ENCODE assay signal across 19 cellular contexts in the genomic region with DNA sequence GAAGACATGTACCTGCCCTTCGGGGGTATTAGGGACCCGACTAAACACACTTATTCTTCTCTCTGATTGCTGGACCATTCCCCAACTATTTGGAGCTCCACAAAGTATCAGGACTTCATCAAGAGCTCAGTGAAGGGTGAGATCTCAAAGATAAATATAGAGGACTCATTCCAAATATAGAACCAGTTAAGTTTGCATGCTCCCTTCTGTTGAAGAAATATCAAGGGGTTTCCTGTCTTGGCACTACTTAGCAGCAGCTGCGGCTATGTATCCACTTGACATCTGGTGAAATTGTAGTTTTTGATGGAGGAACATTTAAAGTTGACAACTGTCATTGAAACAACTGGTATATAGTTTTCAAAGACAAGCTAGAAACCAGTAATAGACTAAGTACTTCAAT. TPM values are rescaled to one million over a fixed set of nuclear protein-coding genes. Genes with fewer than 3 reads are reported as not detected.
DNase-seq lines count a peak whose midpoint lies in the region; ATAC-seq and TF ChIP-seq lines count a peak whose summit lies in the region.
"Had no signal": no experiment of that assay in that cellular context is flagged by ENCODE, and none has a peak within 500 bp of the region (broad histone marks: within the 10 kb centered on the region; RNA-seq: fewer than 3 reads in every experiment).

No MANE protein-coding gene starts in this region.

- peak overlapping the region; percentile 84 for H3K9ac ChIP-seq in BLaER1
- peak overlapping the region; percentile 11; the same call in 1 of the 2 replicates for H3K9ac ChIP-seq in MM.1S (ENCODE audit: low read length)

- peak overlapping the region; percentile 42 for H2AFZ ChIP-seq in MM.1S (ENCODE audit: low read length)

- peak overlapping the region in 2 of 3 donors; percentile 73 to 84 for H3K27ac Mint-ChIP-seq in CD4-positive, CD25-positive, alpha-beta regulatory T cell
- H3K27ac Mint-ChIP-seq in memory B cell: peak overlapping the region; percentile 35

- no peaks in the 10 kb centered on the region for H3K9me2 ChIP-seq in MM.1S (replicated peaks; ENCODE audit: insufficient read depth, low read length)

- peaks cover 14% of the 10 kb centered on the region for H3K9me3 ChIP-seq in BLaER1
- peaks cover 4 to 13% of the 10 kb centered on the region in 2 experiments for H3K9me3 ChIP-seq in CD4-positive, CD25-positive, alpha-beta regulatory T cell (ENCODE audit: control insufficient read depth in 2 of 2, low read length in 2 of 2)
- no peaks in the 10 kb centered on the region for H3K9me3 ChIP-seq in MM.1S (replicated peaks; ENCODE audit: insufficient read depth, low read length)
- H3K9me3 ChIP-seq: BE2C, thyroid gland had no signal

- no peaks in the 10 kb centered on the region for H3K36me3 Mint-ChIP-seq in CD4-positive, CD25-positive, alpha-beta regulatory T cell
- peaks cover 2% of the 10 kb centered on the region for H3K36me3 Mint-ChIP-seq in memory B cell

- peak overlapping the region in 3 of 4 donors; percentile 22 to 55 (median 38) for H3K4me3 Mint-ChIP-seq in CD4-positive, CD25-positive, alpha-beta regulatory T cell
- H3K4me3 Mint-ChIP-seq in memory B cell: no peak overlapping the region

- H3K9me3 Mint-ChIP-seq in CD4-positive, CD25-positive, alpha-beta regulatory T cell: peaks cover 0 to 14% (median 4%) of the 10 kb centered on the region in 7 donors
- peaks cover 3% of the 10 kb centered on the region for H3K9me3 Mint-ChIP-seq in memory B cell

- no peaks in the 10 kb centered on the region for H3K36me3 ChIP-seq in BLaER1
- no peaks in the 10 kb centered on the region for H3K36me3 ChIP-seq in CD4-positive, CD25-positive, alpha-beta regulatory T cell (ENCODE audit: control insufficient read depth, insufficient read depth, low read length)
- H3K36me3 ChIP-seq in MM.1S (replicated peaks; ENCODE audit: insufficient read depth, low read length): no peaks in the 10 kb centered on the region
- H3K36me3 ChIP-seq: BE2C, thyroid gland had no signal

- ATAC-seq in CD4-positive, CD25-positive, alpha-beta regulatory T cell (ENCODE audit: low read depth in 2 of 2): no peak
- ATAC-seq in memory B cell (ENCODE audit: low read depth): no peak
- ATAC-seq in HG03095 (IDR thresholded peaks at IDR 0.05; ENCODE audit: unreplicated experiment): no peak
- no peak for ATAC-seq in esophagus mucosa

- H3K4me1 Mint-ChIP-seq in CD4-positive, CD25-positive, alpha-beta regulatory T cell: peaks cover 10 to 31% (median 18%) of the 10 kb centered on the region in 4 donors
- peaks cover 7% of the 10 kb centered on the region for H3K4me1 Mint-ChIP-seq in memory B cell

- H3F3A ChIP-seq in MM.1S (ENCODE audit: insufficient read depth, low read length): peaks cover 27% of the 10 kb centered on the region

- peak overlapping the region; percentile 70 for H3K4me3 ChIP-seq in BLaER1
- no peak overlapping the region for H3K4me3 ChIP-seq in CD4-positive, CD25-positive, alpha-beta regulatory T cell (ENCODE audit: low read depth, low read length)
- peak overlapping the region; percentile 52 for H3K4me3 ChIP-seq in MM.1S (ENCODE audit: low read length)
- H3K4me3 ChIP-seq: thyroid gland had no signal

- H3K27me3 Mint-ChIP-seq in CD4-positive, CD25-positive, alpha-beta regulatory T cell: peaks cover 82% of the 10 kb centered on the region
- H3K27me3 Mint-ChIP-seq in memory B cell: peaks cover 12% of the 10 kb centered on the region

- peaks cover 26% of the 10 kb centered on the region for H4K20me1 ChIP-seq in BLaER1
- H4K20me1 ChIP-seq in MM.1S (ENCODE audit: insufficient read depth, low read length): no peaks in the 10 kb centered on the region

- peaks cover 56% of the 10 kb centered on the region for H3K4me1 ChIP-seq in BLaER1
- H3K4me1 ChIP-seq in CD4-positive, CD25-positive, alpha-beta regulatory T cell (ENCODE audit: control insufficient read depth, insufficient read depth, low read length, poor library complexity, severe bottlenecking): peaks cover 28% of the 10 kb centered on the region
- H3K4me1 ChIP-seq in MM.1S (ENCODE audit: low read length): peaks cover 34% of the 10 kb centered on the region
- H3K4me1 ChIP-seq: BE2C had no signal

- H3K4me2 ChIP-seq in BLaER1 (peak overlapping the region; percentile 79), MM.1S (ENCODE audit: low read depth, low read length) (peak overlapping the region; percentile 98)

- no peak for TF ChIP-seq CTCF in MM.1S (IDR thresholded peaks at IDR 0.05; ENCODE audit: low read length)

- H3K27ac ChIP-seq in BLaER1: peak overlapping the region; percentile 98
- H3K27ac ChIP-seq in CD4-positive, CD25-positive, alpha-beta regulatory T cell (ENCODE audit: insufficient read depth, low read length, poor library complexity, severe bottlenecking): no peak overlapping the region
- peak overlapping the region; percentile 63 for H3K27ac ChIP-seq in MM.1S (ENCODE audit: low read length)
- H3K27ac ChIP-seq: thyroid gland had no signal

- no peak for DNase-seq in CD4-positive, CD25-positive, alpha-beta regulatory T cell
- DNase-seq in MM.1S: peak; percentile 76
- no peak for DNase-seq in memory B cell (ENCODE audit: low spot score in 2 of 2)
- DNase-seq in SKM-1 (lab: John Stamatoyannopoulos, UW; ENCODE audit: unreplicated experiment): no peak
- DNase-seq: BE2C; DMS53; KBM-7; NCI-H1417 treated with DMSO at 0.1 percent for 48 hours; posterior cingulate gyrus; SIG-M5; small intestine; stimulated activated CD4-positive, alpha-beta T cell treated with anti-CD3 and anti-CD28 coated beads, Interleukin-4, amount 100 ng/mL, for 4 hours; thyroid gland had no signal

- peaks cover 75% of the 10 kb centered on the region for H3K27me3 ChIP-seq in BLaER1
- peaks cover 61% of the 10 kb centered on the region for H3K27me3 ChIP-seq in CD4-positive, CD25-positive, alpha-beta regulatory T cell (ENCODE audit: control insufficient read depth, insufficient read depth, low read length)
- peaks cover 12% of the 10 kb centered on the region for H3K27me3 ChIP-seq in MM.1S (replicated peaks; ENCODE audit: insufficient read depth, low read length)

- no peaks in the 10 kb centered on the region for H3K79me2 ChIP-seq in MM.1S (ENCODE audit: low read length)

RNA-seq across cellular contexts. Expression of a gene that starts 1.1 kb away (rescaled TPM):
- not detected for total RNA-seq in CD4-positive, CD25-positive, alpha-beta regulatory T cell
- polyA plus RNA-seq in CD4-positive, CD25-positive, alpha-beta regulatory T cell: under 1 TPM in 2 of 4 donors, not detected in 2; 0.15 to 0.18 TPM
- not detected for total RNA-seq in esophagus mucosa
- total RNA-seq: astrocyte, fibroblast of villous mesenchyme had no signal
- polyA plus RNA-seq: liver had no signal

RNA-seq across cellular contexts. Expression of a gene that starts 23.3 kb away (rescaled TPM):
- 35.3 TPM for total RNA-seq in CD4-positive, CD25-positive, alpha-beta regulatory T cell
- 10 to 100 TPM; 27.0 to 35.3 (median 31.0) TPM for polyA plus RNA-seq in CD4-positive, CD25-positive, alpha-beta regulatory T cell
- total RNA-seq in esophagus mucosa: 13.0 TPM

RNA-seq across cellular contexts. Expression of a gene that starts 28.0 kb away (rescaled TPM):
- 30.6 TPM for total RNA-seq in CD4-positive, CD25-positive, alpha-beta regulatory T cell
- 10 to 100 TPM; 85.3 to 99.8 (median 93.6) TPM for polyA plus RNA-seq in CD4-positive, CD25-positive, alpha-beta regulatory T cell
- 36.5 TPM for total RNA-seq in esophagus mucosa
